ENCODE assay signal across 18 cellular contexts in the genomic region with DNA sequence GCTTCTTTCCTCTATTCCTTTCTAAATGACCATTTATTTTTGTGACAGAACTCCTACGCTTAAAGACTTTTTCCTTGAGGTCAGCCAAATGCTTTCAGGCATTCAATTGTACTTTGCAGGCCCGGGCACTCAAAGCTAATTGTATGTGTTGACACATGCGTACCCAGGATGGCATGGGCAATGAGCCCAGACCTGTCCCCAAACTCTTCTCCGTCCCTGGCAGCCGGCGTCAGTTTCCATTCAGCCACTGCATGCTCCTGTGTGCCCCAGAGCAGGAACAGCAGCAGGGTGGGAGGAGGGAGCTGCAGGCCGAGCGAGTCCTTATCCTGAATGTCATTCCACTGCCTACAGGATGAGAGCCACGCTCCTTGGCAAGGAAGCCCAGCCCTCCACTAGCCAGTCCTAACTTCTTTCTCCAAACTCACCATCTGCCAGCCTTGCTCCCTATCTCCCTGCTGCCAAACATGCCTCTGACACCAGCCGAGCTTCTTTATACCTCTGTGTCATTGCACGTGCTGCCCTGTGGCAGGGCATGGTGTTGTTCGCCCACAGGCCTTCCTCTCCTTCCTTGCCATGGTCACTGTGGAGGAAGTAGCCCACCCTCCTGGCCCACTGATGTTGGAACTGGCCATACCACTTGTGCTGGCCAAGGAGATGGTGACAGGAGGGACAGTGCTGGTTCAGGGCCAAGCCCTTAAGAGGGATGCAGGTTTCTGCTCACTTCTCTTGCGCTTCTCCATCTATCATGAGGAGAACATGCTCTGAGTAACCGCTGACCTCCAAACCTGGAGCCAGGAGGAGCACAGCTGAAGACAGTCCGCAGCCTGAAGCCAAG.
DNase-seq lines count a peak whose midpoint lies in the region; ATAC-seq and TF ChIP-seq lines count a peak whose summit lies in the region.
"Had no signal": no experiment of that assay in that cellular context is flagged by ENCODE, and none has a peak within 500 bp of the region (broad histone marks: within the 10 kb centered on the region; RNA-seq: fewer than 3 reads in every experiment).

No MANE protein-coding gene starts in this region.

- H3K4me2 ChIP-seq in IMR-90 (ENCODE audit: low read depth, low read length) = no peak overlapping the region

- no peak overlapping the region for H4K8ac ChIP-seq in IMR-90 (ENCODE audit: low read depth in 2 of 2, low read length in 2 of 2)

- H4K5ac ChIP-seq in IMR-90 (ENCODE audit: low read depth, low read length) = no peak overlapping the region

- H2AFZ ChIP-seq in IMR-90 (replicated peaks; ENCODE audit: low read length, poor library complexity) = no peak overlapping the region
- H2AFZ ChIP-seq: parathyroid adenoma had no signal

- H2BK5ac ChIP-seq in IMR-90 (ENCODE audit: low read depth, low read length, poor library complexity, severe bottlenecking) = no peak overlapping the region

- TF ChIP-seq RAD21 in IMR-90 (IDR thresholded peaks at IDR 0.05; ENCODE audit: low read length) = no peak

- intact Hi-C loops in IMR-90 (cut with micrococcal nuclease) (no loop called here), left cardiac atrium (cut with DNase I) (loop anchor here in 1 of 2 donors (5.0 kb wide), 1 partner anchor 128 kb away; no protein-coding TSS in a partner anchor), psoas muscle (cut with DNase I) (loop anchor here in 1 of 2 donors (2.0 kb wide), 1 partner anchor 61 kb away; no protein-coding TSS in a partner anchor)

- no peak overlapping the region for H2BK20ac ChIP-seq in IMR-90 (ENCODE audit: low read depth, low read length)

- H3K23ac ChIP-seq in IMR-90 (ENCODE audit: low read depth, low read length) = no peak overlapping the region

- H3K9ac ChIP-seq in IMR-90 (ENCODE audit: low read depth, low read length) = no peak overlapping the region
- H3K9ac ChIP-seq: parathyroid adenoma had no signal

- no peak for TF ChIP-seq CTCF in IMR-90 (conservative IDR thresholded peaks at IDR 0.05; ENCODE audit: low read depth, low read length)
- TF ChIP-seq CTCF in psoas muscle (IDR thresholded peaks at IDR 0.05) = no peak

- no peak for DNase-seq in IMR-90
- peak in 40 of 58 donors; percentile 4 to 69 (median 40) for DNase-seq in anterior cingulate cortex (lab: John Stamatoyannopoulos, UW)
- peak; percentile 83 for DNase-seq in left cardiac atrium
- peak; percentile 51 to 77 for DNase-seq in psoas muscle
- no peak for DNase-seq in UCSD-AML1 (lab: John Stamatoyannopoulos, UW; ENCODE audit: unreplicated experiment)
- DNase-seq in MG63 = no peak
- no peak for DNase-seq in germinal center (ENCODE audit: low spot score)
- DNase-seq in OCI-M2 (lab: John Stamatoyannopoulos, UW; ENCODE audit: unreplicated experiment) = no peak
- DNase-seq: activated CD8-positive, alpha-beta T cell treated with anti-CD3 and anti-CD28 coated beads for 36 hours; activated gamma-delta T cell treated with Interleukin-2 at 50 U/mL for 16 hours; AML-193; central memory CD4-positive, alpha-beta T cell; DND-41; RPMI8226; stimulated activated CD4-positive, alpha-beta T cell treated with anti-CD3 and anti-CD28 coated beads, Interleukin-4, amount 100 ng/mL, for 24 hours; stimulated activated naive CD4-positive, alpha-beta T cell treated with Interleukin-2 at 50 U/mL for 16 hours; T-helper 9 cell had no signal

- H3K56ac ChIP-seq in IMR-90 (ENCODE audit: extremely low read depth, insufficient read depth, low read length) = no peak overlapping the region

- ATAC-seq in IMR-90 (ENCODE audit: low read depth) (no peak), left cardiac atrium (peak; percentile 81 to 84), psoas muscle (peak; percentile 25 to 74 (median 70))
- ATAC-seq: activated CD8-positive, alpha-beta T cell treated with anti-CD3 and anti-CD28 coated beads for 36 hours had no signal

- H3K27ac ChIP-seq in IMR-90 (ENCODE audit: insufficient read depth, low read length) (no peak overlapping the region), psoas muscle (peak overlapping the region; percentile 58)
- H3K27ac ChIP-seq: parathyroid adenoma had no signal

- no peak overlapping the region for H2BK120ac ChIP-seq in IMR-90 (ENCODE audit: low read depth, low read length)

- dilution Hi-C loops in IMR-90 (cut with HindIII; ENCODE audit: low sequenced_read_pairs, unreplicated experiment) = no loop called here

- H3K4me1 ChIP-seq in IMR-90 (ENCODE audit: control insufficient read depth, insufficient read depth, low read length) (peaks cover 2% of the 10 kb centered on the region; the same call in 1 of the 2 replicates), psoas muscle (peaks cover 39% of the 10 kb centered on the region)
- H3K4me1 ChIP-seq: parathyroid adenoma had no signal

- no peaks in the 10 kb centered on the region for H3K36me3 ChIP-seq in IMR-90 (ENCODE audit: control insufficient read depth, insufficient read depth, low read length)
- H3K36me3 ChIP-seq in psoas muscle (ENCODE audit: insufficient read depth in 1 of 2, low read depth in 1 of 2) = no peaks in the 10 kb centered on the region
- no peaks in the 10 kb centered on the region for H3K36me3 ChIP-seq in MG63

- H3K27me3 ChIP-seq in IMR-90 (ENCODE audit: control insufficient read depth, insufficient read depth, low read length) = peaks cover 29% of the 10 kb centered on the region
- no peaks in the 10 kb centered on the region for H3K27me3 ChIP-seq in psoas muscle (ENCODE audit: insufficient read depth in 3 of 3, low read length in 2 of 3)
- no peaks in the 10 kb centered on the region for H3K27me3 ChIP-seq in MG63

- H3K9me3 ChIP-seq in IMR-90 (ENCODE audit: control insufficient read depth, insufficient read depth, low read length) (no peaks in the 10 kb centered on the region), psoas muscle (no peaks in the 10 kb centered on the region), MG63 (no peaks in the 10 kb centered on the region)

- in situ Hi-C loops in IMR-90 (cut with MboI; ENCODE audit: low sequenced_read_pairs) = loop anchor here (5.0 kb wide), 1 partner anchor 148 kb away; no protein-coding TSS in a partner anchor

- POLR2A ChIA-PET in IMR-90 (lab: Charles Lee; ENCODE audit: unreplicated experiment) = interaction anchor here (0.6 kb wide), 2 partner anchors 10 to 123 kb away, joined by 3 read pairs; no protein-coding TSS in a partner anchor

- no peak overlapping the region for H3K18ac ChIP-seq in IMR-90 (ENCODE audit: low read depth, low read length)

- CTCF ChIA-PET in IMR-90 (lab: Yijun Ruan, JAX) = no interaction called here

- peak overlapping the region; percentile 56 for H2AK5ac ChIP-seq in IMR-90 (ENCODE audit: low read depth, low read length)

- H3K9me1 ChIP-seq in IMR-90 (ENCODE audit: insufficient read depth, low read length) = no peaks in the 10 kb centered on the region; the same call in 1 of the 2 replicates

- no peak overlapping the region for H2AK9ac ChIP-seq in IMR-90 (replicated peaks; ENCODE audit: low read depth, low read length, poor library complexity)

- no peaks in the 10 kb centered on the region for H3K79me1 ChIP-seq in IMR-90 (ENCODE audit: low read depth in 1 of 2, low read length in 2 of 2)

- no peak overlapping the region; the same call in 1 of the 2 replicates for H4K91ac ChIP-seq in IMR-90 (ENCODE audit: insufficient read depth, low read depth, low read length)

- H3K4me3 ChIP-seq in IMR-90 (ENCODE audit: insufficient read depth, low read depth, low read length) (no peak overlapping the region), psoas muscle (no peak overlapping the region), MG63 (no peak overlapping the region)

- no peak overlapping the region for H3K14ac ChIP-seq in IMR-90 (replicated peaks; ENCODE audit: low read depth, low read length)

- no peak for TF ChIP-seq POLR2A in IMR-90 (IDR thresholded peaks at IDR 0.05; ENCODE audit: low read depth, low read length)

- H3K4ac ChIP-seq in IMR-90 (ENCODE audit: low read depth, low read length) = no peak overlapping the region

- H4K20me1 ChIP-seq in IMR-90 (ENCODE audit: insufficient read depth, low read length) = no peaks in the 10 kb centered on the region

- BruUV-seq in IMR-90 (replicated peaks; lab: Mats Ljungman, UMichigan) = no TSS peak

- 58% methylated on average over 2 of the region's 15 CpGs; no CpG with 5 or more reads in 1 of the 2 experiments for WGBS in IMR-90 (ENCODE audit: extremely low coverage in 2 of 2, insufficient read length in 1 of 2), 2 experiments
- WGBS in psoas muscle, 3 donors = 35 to 41% (median 36%) methylated on average over 15 of the region's 15 CpGs

- no peak overlapping the region for H2BK15ac ChIP-seq in IMR-90 (ENCODE audit: low read depth, low read length)

TF ChIP-seq in IMR-90, 13 proteins besides CTCF, POLR2A, EP300 and RAD21 (continues in another document):
- TF ChIP-seq RFX5 (IDR thresholded peaks at IDR 0.05; ENCODE audit: low read depth, low read length) = no peak
- TF ChIP-seq MAZ (IDR thresholded peaks at IDR 0.05; ENCODE audit: borderline replicate concordance, low read depth, low read length) = no peak
- TF ChIP-seq MXI1 (IDR thresholded peaks at IDR 0.05; ENCODE audit: borderline replicate concordance, low read depth, low read length) = no peak
- TF ChIP-seq NFE2L2 (IDR thresholded peaks at IDR 0.05; ENCODE audit: low read depth, low read length) = no peak
- no peak for TF ChIP-seq BHLHE40 (IDR thresholded peaks at IDR 0.05; ENCODE audit: low read depth, low read length)
- TF ChIP-seq, protein P1, sequence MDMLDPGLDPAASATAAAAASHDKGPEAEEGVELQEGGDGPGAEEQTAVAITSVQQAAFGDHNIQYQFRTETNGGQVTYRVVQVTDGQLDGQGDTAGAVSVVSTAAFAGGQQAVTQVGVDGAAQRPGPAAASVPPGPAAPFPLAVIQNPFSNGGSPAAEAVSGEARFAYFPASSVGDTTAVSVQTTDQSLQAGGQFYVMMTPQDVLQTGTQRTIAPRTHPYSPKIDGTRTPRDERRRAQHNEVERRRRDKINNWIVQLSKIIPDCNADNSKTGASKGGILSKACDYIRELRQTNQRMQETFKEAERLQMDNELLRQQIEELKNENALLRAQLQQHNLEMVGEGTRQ (IDR thresholded peaks at IDR 0.05; ENCODE audit: low read depth, low read length) = no peak
- TF ChIP-seq CHD1 (IDR thresholded peaks at IDR 0.05; ENCODE audit: low read depth, low read length) = no peak
- TF ChIP-seq FOS (IDR thresholded peaks at IDR 0.05; ENCODE audit: low read depth, low read length) = no peak
- no peak for TF ChIP-seq CEBPB (IDR thresholded peaks at IDR 0.05; ENCODE audit: low read depth, low read length)
- TF ChIP-seq MAFK (IDR thresholded peaks at IDR 0.05; ENCODE audit: low read depth, low read length) = no peak
- no peak for TF ChIP-seq SMC3 (IDR thresholded peaks at IDR 0.05; ENCODE audit: low read depth, low read length)

Comparison
In these comparisons a context has a peak if more than half of its experiments do, and no peak if none do; other contexts are left out.
1. DNase-seq: peak in anterior cingulate cortex (40 of 58), left cardiac atrium (single experiment) and psoas muscle (2 of 2); none in IMR-90 (single experiment), UCSD-AML1 (single experiment), MG63 (single experiment), germinal center (single experiment) and OCI-M2 (single experiment).